Comparison of ENCODE assay signal across 18 cellular contexts in genomic region chr22:40553014-40553579, GRCh38.
DNase-seq lines count a peak whose midpoint lies in the region; ATAC-seq, FAIRE-seq and TF ChIP-seq lines count a peak whose summit lies in the region.
"Had no signal": no experiment of that assay in that cellular context is flagged by ENCODE, and none has a peak within 500 bp of the region (broad histone marks: within the 10 kb centered on the region; RNA-seq: fewer than 3 reads in every experiment).

No MANE protein-coding gene starts in this region.

- no peaks in the 10 kb centered on the region for H3K27me3 Mint-ChIP-seq in activated CD4-positive, alpha-beta T cell treated with anti-CD3 and anti-CD28 coated beads, Interleukin-2, amount 10 ng/mL, durations not matched to agents 7 days and 5 days
- H3K27me3 Mint-ChIP-seq: CD8-positive, alpha-beta memory T cell had no signal

- H2BK120ac ChIP-seq in IMR-90 (ENCODE audit: low read depth, low read length) (no peak overlapping the region), H1 (replicated peaks; ENCODE audit: low read depth, low read length) (no peak overlapping the region)

- H3K9ac ChIP-seq in HepG2 (ENCODE audit: insufficient read depth, low read depth, low read length) (no peak overlapping the region), IMR-90 (ENCODE audit: low read depth, low read length) (no peak overlapping the region), H1 (replicated peaks in 1 of 4; ENCODE audit: extremely low read depth in 1 of 4, low read depth in 3 of 4, low read length in 3 of 4) (no peak overlapping the region)
- H3K9ac ChIP-seq: KMS-11 had no signal

- no peak for ATAC-seq in HepG2
- no peak for ATAC-seq in right lobe of liver
- ATAC-seq in IMR-90 (ENCODE audit: low read depth), result no peak
- ATAC-seq: PC-3 had no signal

- CTCF ChIA-PET in HepG2 (lab: Yijun Ruan, JAX; ENCODE audit: low intra/inter-chr PET ratio, low total read pairs) (no interaction called here), IMR-90 (lab: Yijun Ruan, JAX) (no interaction called here), H1 (lab: Charles Lee; ENCODE audit: partially characterized antibody) (interaction anchor here (0.9 to 1.0 kb wide), 2 partner anchors 22 to 93 kb away, joined by 3 read pairs; no protein-coding TSS in a partner anchor)
- CTCF ChIA-PET in activated CD4-positive, alpha-beta T cell treated with anti-CD3 and anti-CD28 coated beads, Interleukin-2, amount 10 ng/mL, durations not matched to agents 7 days and 5 days (lab: Charles Lee), result no interaction called here

- in situ Hi-C loops in HepG2 (cut with HindIII; ENCODE audit: extremely low pct_ligation_motif_present, low pct_unique_long_range_greater_than_20kb) (no loop called here), IMR-90 (cut with MboI; ENCODE audit: low sequenced_read_pairs) (no loop called here)

- no peak overlapping the region for H3K27ac ChIP-seq in HepG2 (ENCODE audit: extremely low read length, insufficient read depth, low read length)
- no peak overlapping the region for H3K27ac ChIP-seq in right lobe of liver
- H3K27ac ChIP-seq in IMR-90 (ENCODE audit: insufficient read depth, low read length), result no peak overlapping the region
- no peak overlapping the region for H3K27ac ChIP-seq in H1 (ENCODE audit: low read depth, low read length)
- peak overlapping the region; percentile 18 for H3K27ac ChIP-seq in thymus (ENCODE audit: low read depth)
- H3K27ac ChIP-seq: KMS-11 had no signal

- no peak overlapping the region for H2AFZ ChIP-seq in HepG2 (ENCODE audit: low read length)
- no peak overlapping the region for H2AFZ ChIP-seq in IMR-90 (replicated peaks; ENCODE audit: low read length, poor library complexity)
- H2AFZ ChIP-seq in H1 (ENCODE audit: low read length), result no peak overlapping the region

- H2BK5ac ChIP-seq in IMR-90 (ENCODE audit: low read depth, low read length, poor library complexity, severe bottlenecking) (no peak overlapping the region), H1 (ENCODE audit: low read depth, low read length) (0 out of 2 replicates have a peak overlapping the region, but pooled peaks have one; percentile 66)

- peaks cover 43% of the 10 kb centered on the region for H3K36me3 Mint-ChIP-seq in activated CD4-positive, alpha-beta T cell treated with anti-CD3 and anti-CD28 coated beads, Interleukin-2, amount 10 ng/mL, durations not matched to agents 7 days and 5 days (ENCODE audit: low read depth)

- FAIRE-seq in HepG2 (lab: Jason Lieb, UNC), result no peak
- no peak for FAIRE-seq in H1 (lab: Jason Lieb, UNC)
- FAIRE-seq: A204.1 had no signal

- no peak overlapping the region for H3K4ac ChIP-seq in IMR-90 (ENCODE audit: low read depth, low read length)
- H3K4ac ChIP-seq in H1 (replicated peaks; ENCODE audit: insufficient read length, low read depth, low read length), result peak overlapping the region; percentile 78

- DNase-seq in HepG2 (ENCODE audit: low spot score) (no peak), right lobe of liver (no peak), IMR-90 (no peak), H1 (ENCODE audit: low read depth in 1 of 2, low spot score in 2 of 2) (no peak), A172 (ENCODE audit: low spot score) (no peak)
- no peak for DNase-seq in activated CD4-positive, alpha-beta T cell treated with anti-CD3 and anti-CD28 coated beads, Interleukin-2, amount 10 ng/mL, durations not matched to agents 7 days and 5 days
- no peak for DNase-seq in stimulated activated CD4-positive, alpha-beta T cell treated with anti-CD3 and anti-CD28 coated beads, Interleukin-15, amount 100 ng/mL, for 24 hours
- DNase-seq: CD8-positive, alpha-beta memory T cell; H7; NCI-H187; NCI-H2107; NCI-H2227 treated with DMSO at 0.1 percent for 48 hours; NCI-H524; NCI-H82; PC-3 had no signal

- TF ChIP-seq RAD21 in HepG2 (CRISPR knock-in tag; IDR thresholded peaks at IDR 0.05), result no peak
- no peak for TF ChIP-seq RAD21 in IMR-90 (IDR thresholded peaks at IDR 0.05; ENCODE audit: low read length)
- TF ChIP-seq RAD21 in H1 (IDR thresholded peaks at IDR 0.05 in 1 of 2, conservative IDR thresholded peaks at IDR 0.05 in 1 of 2; ENCODE audit: low read depth in 2 of 2, low read length in 2 of 2), result no peak

- H2BK20ac ChIP-seq in IMR-90 (ENCODE audit: low read depth, low read length), result no peak overlapping the region
- H2BK20ac ChIP-seq in H1 (ENCODE audit: low read length), result no peak overlapping the region

- no TSS peak for BruUV-seq in HepG2 (replicated peaks; lab: Mats Ljungman, UMichigan)
- BruUV-seq in IMR-90 (replicated peaks; lab: Mats Ljungman, UMichigan), result no TSS peak

- H3K36me3 ChIP-seq in HepG2 (replicated peaks in 1 of 2; ENCODE audit: control insufficient read depth in 1 of 2, insufficient read depth in 2 of 2, low read length in 2 of 2) (peaks cover 4 to 17% of the 10 kb centered on the region in 2 experiments; a peak in 2 of 5 replicates), right lobe of liver (peaks cover 0 to 7% (median 0%) of the 10 kb centered on the region in 4 donors), IMR-90 (ENCODE audit: control insufficient read depth, insufficient read depth, low read length) (peaks cover 11% of the 10 kb centered on the region; the same call in 1 of the 2 replicates), H1 (ENCODE audit: control insufficient read depth in 2 of 4, insufficient read depth in 4 of 4, low read length in 3 of 4) (peaks cover 0 to 4% (median 0%) of the 10 kb centered on the region in 4 experiments; a peak in 1 of 8 replicates), thymus (ENCODE audit: control insufficient read depth, insufficient read depth) (peaks cover 13% of the 10 kb centered on the region)

- H3K27me3 ChIP-seq in HepG2 (ENCODE audit: control insufficient read depth in 1 of 2, insufficient read depth in 2 of 2, low read length in 2 of 2) (no peaks in the 10 kb centered on the region), right lobe of liver (no peaks in the 10 kb centered on the region), IMR-90 (ENCODE audit: control insufficient read depth, insufficient read depth, low read length) (no peaks in the 10 kb centered on the region), H1 (replicated peaks in 1 of 4; ENCODE audit: control insufficient read depth in 3 of 4, extremely low read depth in 1 of 4, insufficient read depth in 3 of 4, low read length in 3 of 4) (no peaks in the 10 kb centered on the region), thymus (ENCODE audit: control insufficient read depth, insufficient read depth) (no peaks in the 10 kb centered on the region)

- no peak overlapping the region for H4K8ac ChIP-seq in IMR-90 (ENCODE audit: low read depth in 2 of 2, low read length in 2 of 2)
- no peak overlapping the region; the same call in 1 of the 2 replicates for H4K8ac ChIP-seq in H1 (ENCODE audit: extremely low read depth, insufficient read depth, low read length)

- no peaks in the 10 kb centered on the region for H3K23me2 ChIP-seq in H1 (ENCODE audit: low read depth, low read length)

- H3K23ac ChIP-seq in IMR-90 (ENCODE audit: low read depth, low read length) (no peak overlapping the region), H1 (ENCODE audit: insufficient read length) (no peak overlapping the region)

- no peak for TF ChIP-seq CTCF in HepG2 (CRISPR knock-in tag; IDR thresholded peaks at IDR 0.05)
- TF ChIP-seq CTCF in right lobe of liver (IDR thresholded peaks at IDR 0.05), result no peak
- no peak for TF ChIP-seq CTCF in IMR-90 (conservative IDR thresholded peaks at IDR 0.05; ENCODE audit: low read depth, low read length)
- no peak for TF ChIP-seq CTCF in H1 (IDR thresholded peaks at IDR 0.05; ENCODE audit: control extremely low read depth in 1 of 3, insufficient read depth in 1 of 3, low read depth in 1 of 3, low read length in 3 of 3)

- no peak overlapping the region for H3K4me3 Mint-ChIP-seq in activated CD4-positive, alpha-beta T cell treated with anti-CD3 and anti-CD28 coated beads, Interleukin-2, amount 10 ng/mL, durations not matched to agents 7 days and 5 days
- H3K4me3 Mint-ChIP-seq: CD8-positive, alpha-beta memory T cell had no signal

- dilution Hi-C loops in IMR-90 (cut with HindIII; ENCODE audit: low sequenced_read_pairs, unreplicated experiment), result no loop called here

- H3K9me3 ChIP-seq in HepG2 (ENCODE audit: low read length), result no peaks in the 10 kb centered on the region
- H3K9me3 ChIP-seq in right lobe of liver, result no peaks in the 10 kb centered on the region
- no peaks in the 10 kb centered on the region; the same call in 1 of the 2 replicates for H3K9me3 ChIP-seq in IMR-90 (ENCODE audit: control insufficient read depth, insufficient read depth, low read length)
- H3K9me3 ChIP-seq in H1 (ENCODE audit: insufficient read depth in 2 of 2, low read depth in 1 of 2, low read length in 1 of 2), result peaks cover 0 to 3% of the 10 kb centered on the region in 2 experiments; a peak in 1 of 4 replicates
- H3K9me3 ChIP-seq in thymus (ENCODE audit: control insufficient read depth), result no peaks in the 10 kb centered on the region

- H3K4me1 Mint-ChIP-seq in activated CD4-positive, alpha-beta T cell treated with anti-CD3 and anti-CD28 coated beads, Interleukin-2, amount 10 ng/mL, durations not matched to agents 7 days and 5 days, result peaks cover 10% of the 10 kb centered on the region

- peaks cover 27 to 64% of the 10 kb centered on the region in 2 experiments for H3K79me1 ChIP-seq in IMR-90 (ENCODE audit: low read depth in 1 of 2, low read length in 2 of 2)
- H3K79me1 ChIP-seq in H1 (ENCODE audit: low read depth, low read length), result no peaks in the 10 kb centered on the region; the same call in 1 of the 2 replicates

- no peak overlapping the region for H3K27ac Mint-ChIP-seq in activated CD4-positive, alpha-beta T cell treated with anti-CD3 and anti-CD28 coated beads, Interleukin-2, amount 10 ng/mL, durations not matched to agents 7 days and 5 days

- no peak overlapping the region for H3K18ac ChIP-seq in IMR-90 (ENCODE audit: low read depth, low read length)
- H3K18ac ChIP-seq in H1 (ENCODE audit: extremely low read depth, low read length), result peak overlapping the region; percentile 75

- H3K4me3 ChIP-seq in HepG2 (replicated peaks in 1 of 3; ENCODE audit: insufficient read depth in 1 of 3, low read depth in 2 of 3, low read length in 3 of 3) (no peak overlapping the region), right lobe of liver (no peak overlapping the region), IMR-90 (ENCODE audit: insufficient read depth, low read depth, low read length) (no peak overlapping the region), H1 (ENCODE audit: extremely low read depth in 1 of 4, insufficient read depth in 2 of 4, low read depth in 3 of 4, low read length in 4 of 4) (no peak overlapping the region), thymus (ENCODE audit: low read length) (no peak overlapping the region)

- H4K5ac ChIP-seq in IMR-90 (ENCODE audit: low read depth, low read length), result no peak overlapping the region
- peak overlapping the region; percentile 43 for H4K5ac ChIP-seq in H1 (ENCODE audit: insufficient read length, low read depth, low read length)

- TF ChIP-seq POLR2A in HepG2 (IDR thresholded peaks at IDR 0.05; ENCODE audit: insufficient read depth in 1 of 2, low read depth in 2 of 2, low read length in 2 of 2) (no peak), right lobe of liver (IDR thresholded peaks at IDR 0.05) (no peak), IMR-90 (IDR thresholded peaks at IDR 0.05; ENCODE audit: low read depth, low read length) (no peak), H1 (IDR thresholded peaks at IDR 0.05; ENCODE audit: control extremely low read depth in 1 of 2, low read depth in 2 of 2, low read length in 2 of 2) (no peak)

- H3K4me2 ChIP-seq in HepG2 (ENCODE audit: low read depth, low read length) (no peak overlapping the region), IMR-90 (ENCODE audit: low read depth, low read length) (no peak overlapping the region), H1 (ENCODE audit: insufficient read depth in 1 of 2, low read depth in 2 of 2, low read length in 2 of 2) (0 out of 4 replicates have a peak overlapping the region, but pooled peaks of 1 of the 2 experiments have one; percentile 20)
- H3K4me2 ChIP-seq: KMS-11 had no signal

- intact Hi-C loops in HepG2 (cut with micrococcal nuclease; ENCODE audit: unreplicated experiment) (no loop called here), right lobe of liver (cut with DNase I) (no loop called here), IMR-90 (cut with micrococcal nuclease) (no loop called here)

- TF ChIP-seq EP300 in HepG2 (IDR thresholded peaks at IDR 0.05; ENCODE audit: low read depth in 2 of 2, low read length in 2 of 2) (no peak), HepG2 (CRISPR knock-in tag; IDR thresholded peaks at IDR 0.05; ENCODE audit: borderline replicate concordance) (no peak), H1 (IDR thresholded peaks at IDR 0.05; ENCODE audit: borderline replicate concordance in 1 of 2, low read depth in 2 of 2, low read length in 2 of 2) (no peak)

- H3K4me1 ChIP-seq in HepG2 (ENCODE audit: insufficient read depth, low read length) (peaks cover 4% of the 10 kb centered on the region; the same call in 1 of the 2 replicates), right lobe of liver (no peaks in the 10 kb centered on the region), IMR-90 (ENCODE audit: control insufficient read depth, insufficient read depth, low read length) (no peaks in the 10 kb centered on the region), H1 (replicated peaks in 1 of 4; ENCODE audit: control insufficient read depth in 3 of 4, insufficient read depth in 4 of 4, low read length in 3 of 4) (peaks cover 3 to 12% (median 10%) of the 10 kb centered on the region in 4 experiments), thymus (ENCODE audit: control insufficient read depth, insufficient read depth, low read length) (no peaks in the 10 kb centered on the region)

- H3K79me2 ChIP-seq in HepG2 (ENCODE audit: insufficient read depth, low read length) (peaks cover 2% of the 10 kb centered on the region), H1 (ENCODE audit: control insufficient read depth in 1 of 2, insufficient read depth in 2 of 2, low read length in 2 of 2) (peaks cover 0 to 14% of the 10 kb centered on the region in 2 experiments; a peak in 1 of 4 replicates)

- H3K14ac ChIP-seq in IMR-90 (replicated peaks; ENCODE audit: low read depth, low read length) (no peak overlapping the region), H1 (ENCODE audit: insufficient read length) (no peak overlapping the region)

- H2BK12ac ChIP-seq in H1 (ENCODE audit: low read depth, low read length), result peak overlapping the region; percentile 90; the same call in 1 of the 2 replicates

- peaks cover 15% of the 10 kb centered on the region for H3K9me1 ChIP-seq in IMR-90 (ENCODE audit: insufficient read depth, low read length)

- POLR2A ChIA-PET in HepG2 (lab: Yijun Ruan, JAX) (no interaction called here), IMR-90 (lab: Charles Lee; ENCODE audit: unreplicated experiment) (no interaction called here), H1 (lab: Charles Lee; ENCODE audit: partially characterized antibody) (no interaction called here)
- POLR2A ChIA-PET in activated CD4-positive, alpha-beta T cell treated with anti-CD3 and anti-CD28 coated beads, Interleukin-2, amount 10 ng/mL, durations not matched to agents 7 days and 5 days (lab: Charles Lee), result no interaction called here

- H3K56ac ChIP-seq in IMR-90 (ENCODE audit: extremely low read depth, insufficient read depth, low read length) (no peak overlapping the region), H1 (replicated peaks; ENCODE audit: insufficient read length, low read depth, low read length) (no peak overlapping the region)

- H2BK15ac ChIP-seq in IMR-90 (ENCODE audit: low read depth, low read length) (no peak overlapping the region), H1 (ENCODE audit: low read length) (no peak overlapping the region)

- H4K91ac ChIP-seq in IMR-90 (ENCODE audit: insufficient read depth, low read depth, low read length), result no peak overlapping the region
- H4K91ac ChIP-seq in H1 (replicated peaks; ENCODE audit: insufficient read length, low read length), result no peak overlapping the region

- H4K20me1 ChIP-seq in HepG2 (ENCODE audit: insufficient read depth, low read length), result no peaks in the 10 kb centered on the region
- peaks cover 25% of the 10 kb centered on the region for H4K20me1 ChIP-seq in IMR-90 (ENCODE audit: insufficient read depth, low read length)
- no peaks in the 10 kb centered on the region for H4K20me1 ChIP-seq in H1 (replicated peaks in 1 of 2; ENCODE audit: control insufficient read depth in 1 of 2, insufficient read depth in 2 of 2, low read length in 2 of 2)

- peaks cover 29% of the 10 kb centered on the region for H3K9me3 Mint-ChIP-seq in activated CD4-positive, alpha-beta T cell treated with anti-CD3 and anti-CD28 coated beads, Interleukin-2, amount 10 ng/mL, durations not matched to agents 7 days and 5 days
- H3K9me3 Mint-ChIP-seq: CD8-positive, alpha-beta memory T cell had no signal

- no peak overlapping the region for H2AK9ac ChIP-seq in IMR-90 (replicated peaks; ENCODE audit: low read depth, low read length, poor library complexity)

- 99% methylated on average over 4 of the region's 7 CpGs for WGBS in HepG2 (ENCODE audit: low lambda C conversion rate)
- WGBS in right lobe of liver (ENCODE audit: insufficient coverage, low coverage, low lambda C conversion rate, missing lambda C conversion rate), result 89% methylated on average over 4 of the region's 7 CpGs
- WGBS in IMR-90 (ENCODE audit: extremely low coverage in 2 of 2, insufficient read length in 1 of 2), 2 experiments, result 100% methylated on average over 1 of the region's 7 CpGs; no CpG with 5 or more reads in 1 of the 2 experiments
- WGBS in H1 (ENCODE audit: extremely low coverage in 1 of 2, insufficient coverage in 1 of 2, insufficient read length in 1 of 2, insufficient replicate concordance in 2 of 2, low coverage in 1 of 2, low lambda C conversion rate in 2 of 2, missing lambda C conversion rate in 1 of 2), 2 experiments, result 81% methylated on average over 7 of the region's 7 CpGs; no CpG with 5 or more reads in 1 of the 2 experiments
- WGBS in thymus, result 92% methylated on average over 7 of the region's 7 CpGs

- H2AK5ac ChIP-seq in IMR-90 (ENCODE audit: low read depth, low read length) (no peak overlapping the region), H1 (ENCODE audit: low read depth, low read length) (no peak overlapping the region)

Comparison
In these comparisons a context has a peak if more than half of its experiments do, and no peak if none do; other contexts are left out.
1. Of the 41 proteins assayed by ChIP-seq in both HepG2 and H1: peak only in HepG2: none; only in H1: CEBPB; in both: none; in neither: 40.